ENCODE assay signal across 12 cellular contexts in genomic region chr20:11849270-11849920, GRCh38.
DNase-seq lines count a peak whose midpoint lies in the region; ATAC-seq and TF ChIP-seq lines count a peak whose summit lies in the region.
"Had no signal": no experiment of that assay in that cellular context is flagged by ENCODE, and none has a peak within 500 bp of the region (broad histone marks: within the 10 kb centered on the region; RNA-seq: fewer than 3 reads in every experiment).

No MANE protein-coding gene starts in this region.

- peak overlapping the region; percentile 3 for H3K27ac Mint-ChIP-seq in type B pancreatic cell
- H3K27ac Mint-ChIP-seq: activated CD4-positive, alpha-beta T cell treated with anti-CD3 and anti-CD28 coated beads, Interleukin-2, amount 10 ng/mL, durations not matched to agents 24 days and 14 days; activated T-helper 17 cell treated with anti-CD3 and anti-CD28 coated beads, Interleukin-2, amount 50 U/mL, for 72 hours; T-helper 1 cell treated with Interleukin-12 subunit alpha and Interleukin-12 subunit beta and Interleukin-4 antibody, amounts not matched to agents 30 μg/mL and 1 μg/mL, for 36 hours had no signal

- H3K27ac ChIP-seq in lower lobe of right lung: no peak overlapping the region
- H3K27ac ChIP-seq: thoracic aorta had no signal

- no peaks in the 10 kb centered on the region for H3K36me3 ChIP-seq in lower lobe of right lung
- H3K36me3 ChIP-seq: thoracic aorta had no signal

- H3K4me1 Mint-ChIP-seq in type B pancreatic cell (ENCODE audit: unreplicated experiment): peaks cover 40% of the 10 kb centered on the region
- H3K4me1 Mint-ChIP-seq: activated CD4-positive, alpha-beta T cell treated with anti-CD3 and anti-CD28 coated beads, Interleukin-2, amount 10 ng/mL, durations not matched to agents 24 days and 14 days; activated T-helper 17 cell treated with anti-CD3 and anti-CD28 coated beads, Interleukin-2, amount 50 U/mL, for 72 hours had no signal

- TF ChIP-seq CTCF in type B pancreatic cell (conservative IDR thresholded peaks at IDR 0.05) (no peak), lower lobe of right lung (IDR thresholded peaks at IDR 0.05) (no peak)

- intact Hi-C loops in lower lobe of right lung (cut with DNase I): no loop called here

- no peaks in the 10 kb centered on the region for H3K4me1 ChIP-seq in lower lobe of right lung

- H3K9me3 Mint-ChIP-seq in type B pancreatic cell: peaks cover 7% of the 10 kb centered on the region
- H3K9me3 Mint-ChIP-seq: activated CD4-positive, alpha-beta T cell treated with anti-CD3 and anti-CD28 coated beads, Interleukin-2, amount 10 ng/mL, durations not matched to agents 24 days and 14 days had no signal

- no peaks in the 10 kb centered on the region for H3K36me3 Mint-ChIP-seq in type B pancreatic cell

- H3K27me3 Mint-ChIP-seq in type B pancreatic cell: no peaks in the 10 kb centered on the region
- H3K27me3 Mint-ChIP-seq: activated CD4-positive, alpha-beta T cell treated with anti-CD3 and anti-CD28 coated beads, Interleukin-2, amount 10 ng/mL, durations not matched to agents 24 days and 14 days; activated T-helper 17 cell treated with anti-CD3 and anti-CD28 coated beads, Interleukin-2, amount 50 U/mL, for 72 hours had no signal

- no peak for ATAC-seq in lower lobe of right lung
- ATAC-seq: activated T-helper 17 cell treated with anti-CD3 and anti-CD28 coated beads, Interleukin-2, amount 50 U/mL, for 72 hours had no signal

- H3K4me3 Mint-ChIP-seq in type B pancreatic cell: peak overlapping the region; percentile 16
- H3K4me3 Mint-ChIP-seq: activated CD4-positive, alpha-beta T cell treated with anti-CD3 and anti-CD28 coated beads, Interleukin-2, amount 10 ng/mL, durations not matched to agents 24 days and 14 days; activated T-helper 17 cell treated with anti-CD3 and anti-CD28 coated beads, Interleukin-2, amount 50 U/mL, for 72 hours; T-helper 1 cell treated with Interleukin-12 subunit alpha and Interleukin-12 subunit beta and Interleukin-4 antibody, amounts not matched to agents 30 μg/mL and 1 μg/mL, for 36 hours had no signal

- peak; percentile 11 for DNase-seq in NCI-H146 (lab: John Stamatoyannopoulos, UW)
- DNase-seq in NCI-H146 treated with DMSO at 0.1 percent for 48 hours (lab: John Stamatoyannopoulos, UW; ENCODE audit: unreplicated experiment): no peak
- DNase-seq in NCI-H524 treated with DMSO at 0.1 percent for 48 hours (lab: John Stamatoyannopoulos, UW): peak; percentile 83
- DNase-seq in fibroblast of peridontal ligament (ENCODE audit: extremely low read depth): peak; percentile 13
- DNase-seq in type B pancreatic cell (ENCODE audit: extremely low spot score, unreplicated experiment): no peak
- no peak for DNase-seq in mucosa of gallbladder (ENCODE audit: low spot score)
- no peak for DNase-seq in SHP77 (lab: John Stamatoyannopoulos, UW)
- no peak for DNase-seq in lower lobe of right lung
- DNase-seq: activated CD4-positive, alpha-beta T cell treated with anti-CD3 and anti-CD28 coated beads, Interleukin-2, amount 10 ng/mL, durations not matched to agents 24 days and 14 days had no signal

- H3K27me3 ChIP-seq in lower lobe of right lung (ENCODE audit: low read depth): no peaks in the 10 kb centered on the region

- H3K4me3 ChIP-seq in lower lobe of right lung: no peak overlapping the region
- H3K4me3 ChIP-seq: thoracic aorta had no signal

- no peaks in the 10 kb centered on the region for H3K9me3 ChIP-seq in lower lobe of right lung
- H3K9me3 ChIP-seq: thoracic aorta had no signal

Comparison
In these comparisons a context has a peak if more than half of its experiments do, and no peak if none do; other contexts are left out.
1. DNase-seq: peak in NCI-H146 (single experiment), NCI-H524 treated with DMSO at 0.1 percent for 48 hours (single experiment) and fibroblast of peridontal ligament (single experiment); none in NCI-H146 treated with DMSO at 0.1 percent for 48 hours (single experiment), type B pancreatic cell (single experiment), mucosa of gallbladder (single experiment), SHP77 (0 of 2) and lower lobe of right lung (single experiment).